In the genomic region with DNA sequence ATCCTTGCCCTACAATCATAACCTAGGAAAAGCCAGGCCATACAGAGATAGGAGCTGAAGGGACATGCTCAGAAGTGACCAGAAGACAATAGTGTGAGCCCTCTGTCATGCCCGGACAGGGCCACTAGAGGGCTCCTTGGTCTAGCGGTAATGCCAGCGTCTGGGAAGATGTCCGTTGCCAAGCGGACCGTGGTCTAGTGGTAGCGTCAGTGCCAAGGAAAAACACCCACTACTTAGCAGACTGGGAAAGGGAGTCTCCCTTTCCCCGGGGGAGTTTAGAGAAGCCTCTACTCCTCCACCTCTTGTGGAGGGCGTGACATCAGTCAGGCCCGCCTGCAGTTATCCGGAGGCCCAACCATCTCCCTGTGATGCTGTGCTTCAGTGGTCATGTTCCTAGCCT, we compare ENCODE assay signal across 1 cellular context.
A peak's percentile ranks its signal among the peaks of the same experiment; 100 is the strongest.
TF ChIP-seq lines count a peak whose summit lies in the region.

No MANE protein-coding gene starts in this region.

TF ChIP-seq in HepG2, 621 proteins besides CTCF, POLR2A, EP300 and RAD21:
- TF ChIP-seq IKZF5 (CRISPR knock-in tag; IDR thresholded peaks at IDR 0.05): peak; percentile 43; the same call in 1 of the 2 replicates
- 0 out of 4 replicates have a peak, but pooled peaks of 1 of the 2 experiments have one; percentile 34 for TF ChIP-seq HMGXB4 (CRISPR knock-in tag; IDR thresholded peaks at IDR 0.05; ENCODE audit: borderline replicate concordance in 1 of 2, low read depth in 1 of 2)
- TF ChIP-seq ARID5B (CRISPR knock-in tag; IDR thresholded peaks at IDR 0.05): 0 out of 2 replicates have a peak, but pooled peaks have one; percentile 16
- 0 out of 2 replicates have a peak, but pooled peaks have one; percentile 19 for TF ChIP-seq MYC (CRISPR knock-in tag; IDR thresholded peaks at IDR 0.05; ENCODE audit: borderline replicate concordance)
- peak; percentile 48 for TF ChIP-seq SMC3 (IDR thresholded peaks at IDR 0.05; ENCODE audit: low read length)
- peak; percentile 43; the same call in 1 of the 2 replicates for TF ChIP-seq ZNF652 (CRISPR knock-in tag; IDR thresholded peaks at IDR 0.05; ENCODE audit: borderline replicate concordance, low read depth)
- TF ChIP-seq ZMYM4 (CRISPR knock-in tag; IDR thresholded peaks at IDR 0.05): peak; percentile 26; the same call in 1 of the 2 replicates
- TF ChIP-seq GATAD2A (CRISPR knock-in tag; IDR thresholded peaks at IDR 0.05): 0 out of 2 replicates have a peak, but pooled peaks have one; percentile 26
- peak; percentile 96 for TF ChIP-seq ZBTB33 (CRISPR knock-in tag; IDR thresholded peaks at IDR 0.05)
- 0 out of 2 replicates have a peak, but pooled peaks have one; percentile 30 for TF ChIP-seq ZNF574 (CRISPR knock-in tag; IDR thresholded peaks at IDR 0.05)
- TF ChIP-seq KDM2A (CRISPR knock-in tag; IDR thresholded peaks at IDR 0.05; ENCODE audit: borderline replicate concordance, low read depth): peak; percentile 48; the same call in 1 of the 2 replicates
- 0 out of 2 replicates have a peak, but pooled peaks have one; percentile 26 for TF ChIP-seq SAP130 (CRISPR knock-in tag; IDR thresholded peaks at IDR 0.05; ENCODE audit: low read depth)
- peak; percentile 59; the same call in 1 of the 2 replicates for TF ChIP-seq ERF (CRISPR knock-in tag; IDR thresholded peaks at IDR 0.05)
- TF ChIP-seq RXRB (CRISPR knock-in tag; IDR thresholded peaks at IDR 0.05; ENCODE audit: borderline replicate concordance): 0 out of 2 replicates have a peak, but pooled peaks have one; percentile 17
- TF ChIP-seq MIER3 (CRISPR knock-in tag; IDR thresholded peaks at IDR 0.05; ENCODE audit: borderline replicate concordance): 0 out of 2 replicates have a peak, but pooled peaks have one; percentile 11
- TF ChIP-seq STAG1 (CRISPR knock-in tag; IDR thresholded peaks at IDR 0.05): peak; percentile 83
